In the genomic region with DNA sequence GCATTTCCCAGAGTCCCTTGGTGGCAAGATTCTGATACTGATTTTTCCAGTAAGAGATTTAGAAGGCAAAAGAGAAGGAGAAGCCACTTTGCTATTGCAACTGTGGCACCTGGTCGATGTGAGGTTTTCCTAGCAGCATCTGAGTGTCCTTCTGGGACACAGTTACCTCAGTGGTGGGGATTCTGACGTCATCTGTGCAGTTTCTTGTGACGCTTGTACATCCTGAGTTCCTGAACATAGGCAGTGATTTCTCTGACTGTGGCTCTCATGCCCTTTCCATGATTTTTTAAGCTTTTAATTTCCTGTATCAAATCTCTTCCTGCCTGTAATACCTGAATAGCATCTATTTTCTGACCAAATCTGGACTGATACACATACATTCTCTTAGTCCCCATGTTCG, we compare ENCODE assay signal across 18 cellular contexts.
"Had no signal": no experiment of that assay in that cellular context is flagged by ENCODE, and none has a peak within 500 bp of the region (broad histone marks: within the 10 kb centered on the region; RNA-seq: fewer than 3 reads in every experiment).

No MANE protein-coding gene starts in this region.

- H3K9me3 ChIP-seq: SJCRH30 had no signal

- H3K36me3 ChIP-seq: SJCRH30 had no signal

- ATAC-seq: SK-N-SH treated with all-trans-retinoic acid at 6 μM for 48 hours had no signal

- H3K4me3 ChIP-seq: SJCRH30 had no signal

- H3K27me3 ChIP-seq: SJCRH30 had no signal

- DNase-seq: IMR-90, Karpas-422, KG1, MM.1S, NCI-H1092 treated with DMSO at 0.1 percent for 48 hours, NCI-H1436, NCI-H187, NCI-H2029, NCI-H2081 treated with DMSO at 0.1 percent for 48 hours, NCI-H2171, NCI-H226, NCI-H446, NCI-H510A, NCI-H526, RPMI8226, SHP77, SJCRH30 had no signal

- H3K27ac ChIP-seq: SJCRH30 had no signal
